ENCODE assay signal across 9 cellular contexts in genomic region chr4:140096483-140096861, GRCh38. TPM values are rescaled to one million over a fixed set of nuclear protein-coding genes. Genes with fewer than 3 reads are reported as not detected.
DNase-seq lines count a peak whose midpoint lies in the region; ATAC-seq and TF ChIP-seq lines count a peak whose summit lies in the region.
"Had no signal": no experiment of that assay in that cellular context is flagged by ENCODE, and none has a peak within 500 bp of the region (broad histone marks: within the 10 kb centered on the region; RNA-seq: fewer than 3 reads in every experiment).

No MANE protein-coding gene starts in this region.

- no peak for DNase-seq in CD14-positive monocyte (ENCODE audit: low spot score)
- DNase-seq in brain microvascular endothelial cell: no peak
- DNase-seq in nephron progenitor cell: no peak
- DNase-seq in GF-D8 (lab: John Stamatoyannopoulos, UW): no peak
- DNase-seq in NK-92 treated with Interleukin-12 subunit alpha and Interleukin-12 subunit beta, amount 100 ng/mL, for 24 hours (lab: John Stamatoyannopoulos, UW): no peak
- DNase-seq: NCI-H2171 treated with DMSO at 0.1 percent for 48 hours had no signal

- no peak overlapping the region for H3K4me3 Mint-ChIP-seq in CD14-positive monocyte
- H3K4me3 Mint-ChIP-seq in nephron progenitor cell: no peak overlapping the region

- TF ChIP-seq CTCF in CD14-positive monocyte (IDR thresholded peaks at IDR 0.05) (no peak), brain microvascular endothelial cell (IDR thresholded peaks at IDR 0.05; ENCODE audit: low read depth, low read length, missing control alignments) (no peak), nephron progenitor cell (IDR thresholded peaks at IDR 0.05) (no peak)

- H3K27me3 ChIP-seq in brain microvascular endothelial cell (replicated peaks): no peaks in the 10 kb centered on the region

- H3K9me3 ChIP-seq in KOPT-K1 (ENCODE audit: insufficient read depth, low read length, poor library complexity, severe bottlenecking): no peaks in the 10 kb centered on the region

- H3K36me3 Mint-ChIP-seq in CD14-positive monocyte: peaks cover 0 to 10% of the 10 kb centered on the region in 2 donors
- H3K36me3 Mint-ChIP-seq in nephron progenitor cell (ENCODE audit: low read depth): peaks cover 1% of the 10 kb centered on the region

- H3K27me3 Mint-ChIP-seq in CD14-positive monocyte (ENCODE audit: low read depth in 3 of 3) (no peaks in the 10 kb centered on the region), nephron progenitor cell (ENCODE audit: low read depth, poor library complexity) (no peaks in the 10 kb centered on the region)

- intact Hi-C loops in CD14-positive monocyte (cut with micrococcal nuclease): loop anchor here in 1 of 2 donors (10.0 kb wide), 1 partner anchor 1082 kb away; the partner anchor contains the start of gene NOCT

- H3K36me3 ChIP-seq in KOPT-K1 (ENCODE audit: insufficient read depth, low read length) (no peaks in the 10 kb centered on the region), brain microvascular endothelial cell (replicated peaks) (no peaks in the 10 kb centered on the region)

- peak overlapping the region; percentile 85 for H3K27ac ChIP-seq in KOPT-K1 (ENCODE audit: low read depth, low read length, poor library complexity, severe bottlenecking)
- peak overlapping the region; percentile 82 for H3K27ac ChIP-seq in brain microvascular endothelial cell

- in situ Hi-C loops in brain microvascular endothelial cell (cut with HindIII; ENCODE audit: low pct_ligation_motif_present, low sequenced_read_pairs): no loop called here

- H3K4me3 ChIP-seq in brain microvascular endothelial cell (ENCODE audit: low read depth, low read length): no peak overlapping the region

- H3K27ac Mint-ChIP-seq in CD14-positive monocyte (peak overlapping the region; percentile 92 to 99 (median 98)), nephron progenitor cell (peak overlapping the region; percentile 82)

- H3K4me1 Mint-ChIP-seq in CD14-positive monocyte: peaks cover 99% of the 10 kb centered on the region
- H3K4me1 Mint-ChIP-seq in nephron progenitor cell: peaks cover 92% of the 10 kb centered on the region

- peaks cover 0 to 2% (median 0%) of the 10 kb centered on the region in 7 donors for H3K9me3 Mint-ChIP-seq in CD14-positive monocyte
- H3K9me3 Mint-ChIP-seq in nephron progenitor cell: no peaks in the 10 kb centered on the region

- ATAC-seq in HG02759 (IDR thresholded peaks at IDR 0.05; ENCODE audit: unreplicated experiment) (no peak), HG03439 (IDR thresholded peaks at IDR 0.05; ENCODE audit: unreplicated experiment) (no peak)

RNA-seq across cellular contexts. Expression of gene MAML3, which starts 57.5 kb away (rescaled TPM):
- 1 to 10 TPM; 1.5 to 2.3 TPM for polyA plus RNA-seq in CD14-positive monocyte
